In the genomic region with DNA sequence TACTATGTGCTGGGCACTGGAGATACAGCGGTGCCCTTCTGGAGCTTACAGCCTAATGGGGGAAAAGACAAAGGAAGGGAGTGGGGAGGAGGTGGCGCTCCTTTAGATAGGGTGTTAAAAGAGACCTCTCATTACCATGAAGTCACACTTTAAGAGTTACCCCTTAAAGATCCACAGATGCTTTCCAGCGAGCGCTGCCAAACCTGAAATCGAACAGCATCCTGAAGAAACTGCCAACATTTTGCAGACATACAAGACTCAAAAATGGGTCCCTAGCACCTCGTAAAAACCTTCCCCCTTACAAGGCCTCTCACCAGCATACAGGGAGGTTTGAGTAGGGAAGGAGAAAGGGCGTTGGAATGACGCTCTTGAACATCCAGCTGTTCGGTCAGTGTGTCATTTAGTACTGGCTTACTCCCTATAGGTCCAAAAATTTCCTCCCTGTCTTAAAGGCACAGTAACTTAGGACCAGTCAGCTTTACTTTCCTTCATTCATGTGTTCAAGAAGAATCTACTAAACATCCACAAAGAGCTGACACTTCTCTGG, we compare ENCODE assay signal across 16 cellular contexts. TPM values are rescaled to one million over a fixed set of nuclear protein-coding genes. Genes with fewer than 3 reads are reported as not detected.
DNase-seq lines count a peak whose midpoint lies in the region; ATAC-seq, FAIRE-seq and TF ChIP-seq lines count a peak whose summit lies in the region.
"Had no signal": no experiment of that assay in that cellular context is flagged by ENCODE, and none has a peak within 500 bp of the region (broad histone marks: within the 10 kb centered on the region; RNA-seq: fewer than 3 reads in every experiment).

No MANE protein-coding gene starts in this region.

- TF ChIP-seq CTCF in heart right ventricle (IDR thresholded peaks at IDR 0.05) = no peak

- peak overlapping the region in 5 of 10 donors; percentile 20 to 69 (median 51) for H3K27ac ChIP-seq in heart right ventricle
- H3K27ac ChIP-seq: BLaER1 treated with 17β-estradiol and CSF1 and Interleukin-3, amounts not matched to agents 10 nM and 100 nM; VCaP had no signal

- intact Hi-C loops in heart right ventricle (cut with DNase I) = loop anchor here in 1 of 10 donors (10.0 kb wide), 1 partner anchor 46 kb away; no protein-coding TSS in a partner anchor
- intact Hi-C loops in head of caudate nucleus (cut with DNase I) = no loop called here

- TF ChIP-seq POLR2A in GM12891 (IDR thresholded peaks at IDR 0.05; ENCODE audit: low read depth, low read length) = no peak

- no peak for FAIRE-seq in GM12891 (lab: Jason Lieb, UNC)
- FAIRE-seq: colon had no signal

- no peak overlapping the region for H3K9ac ChIP-seq in adipocyte (ENCODE audit: low read length)
- H3K9ac ChIP-seq: BLaER1 treated with 17β-estradiol and CSF1 and Interleukin-3, amounts not matched to agents 10 nM and 100 nM had no signal

- H3K4me3 ChIP-seq in adipocyte (ENCODE audit: low read length) (peak overlapping the region; percentile 39), heart right ventricle (no peak overlapping the region), skeletal muscle cell (ENCODE audit: low read depth, low read length) (no peak overlapping the region)
- H3K4me3 ChIP-seq: BLaER1 treated with 17β-estradiol and CSF1 and Interleukin-3, amounts not matched to agents 10 nM and 100 nM had no signal

- H3K9me3 ChIP-seq in adipocyte (ENCODE audit: control insufficient read depth, low read length) (no peaks in the 10 kb centered on the region), heart right ventricle (no peaks in the 10 kb centered on the region)
- H3K9me3 ChIP-seq: BLaER1 treated with 17β-estradiol and CSF1 and Interleukin-3, amounts not matched to agents 10 nM and 100 nM had no signal

- peak; percentile 50 to 83 (median 66) for ATAC-seq in heart right ventricle
- ATAC-seq: PC-3 had no signal

- DNase-seq in HCEC 1CT (peak; percentile 3), adipocyte (ENCODE audit: low read depth) (peak; percentile 28), heart right ventricle (peak in 1 of 2 donors; percentile 15), skeletal muscle cell (ENCODE audit: low read depth) (peak; percentile 51), GM12891 (ENCODE audit: insufficient read length, low spot score) (no peak), head of caudate nucleus (no peak), nucleus accumbens (lab: John Stamatoyannopoulos, UW) (no peak)
- DNase-seq: activated CD4-positive, alpha-beta memory T cell treated with anti-CD3 and anti-CD28 coated beads, Interleukin-2, amount 10 ng/mL, durations not matched to agents 7 days and 5 days; amygdala; NCI-H1694; NCI-H510A; PC-3; SW 1271 had no signal

- H3K36me3 ChIP-seq in adipocyte (ENCODE audit: control insufficient read depth, insufficient read depth, low read length, severe bottlenecking) (no peaks in the 10 kb centered on the region), heart right ventricle (no peaks in the 10 kb centered on the region)
- H3K36me3 ChIP-seq: BLaER1 treated with 17β-estradiol and CSF1 and Interleukin-3, amounts not matched to agents 10 nM and 100 nM had no signal

- peaks cover 5% of the 10 kb centered on the region for H3K27me3 ChIP-seq in adipocyte (replicated peaks; ENCODE audit: control insufficient read depth, insufficient read depth, low read length)
- H3K27me3 ChIP-seq in heart right ventricle = no peaks in the 10 kb centered on the region
- H3K27me3 ChIP-seq: BLaER1 treated with 17β-estradiol and CSF1 and Interleukin-3, amounts not matched to agents 10 nM and 100 nM had no signal

- H3K4me1 ChIP-seq in adipocyte (ENCODE audit: control insufficient read depth, insufficient read depth, low read length) = peaks cover 11% of the 10 kb centered on the region
- H3K4me1 ChIP-seq in heart right ventricle = peaks cover 0 to 4% (median 0%) of the 10 kb centered on the region in 9 donors

- 63% methylated on average over 9 of the region's 9 CpGs for WGBS in heart right ventricle, 2 donors

TF ChIP-seq in GM12891, 5 proteins besides CTCF, POLR2A, EP300 and RAD21:
- no peak for TF ChIP-seq SPI1 (IDR thresholded peaks at IDR 0.05; ENCODE audit: low read depth, low read length)
- TF ChIP-seq POU2F2 (IDR thresholded peaks at IDR 0.05; ENCODE audit: low read depth, low read length) = no peak
- TF ChIP-seq POLR2AphosphoS5 (IDR thresholded peaks at IDR 0.05; ENCODE audit: low read depth, low read length) = no peak
- TF ChIP-seq PAX5 (IDR thresholded peaks at IDR 0.05; ENCODE audit: insufficient read depth, low read length, severe bottlenecking) = no peak
- TF ChIP-seq TAF1 (IDR thresholded peaks at IDR 0.05; ENCODE audit: low read depth, low read length) = no peak

RNA-seq across cellular contexts. Expression of gene PGRMC1, which starts 45.3 kb away (rescaled TPM):
- total RNA-seq in heart right ventricle = 10 to 100 TPM; 11.5 to 22.8 (median 14.3) TPM
- polyA plus RNA-seq in heart right ventricle = 10 to 100 TPM; 28.4 to 33.1 TPM
- 18.5 TPM for polyA plus RNA-seq in GM12891 (2012; ENCODE audit: low read depth, missing spikeins)

Comparison
In these comparisons a context has a peak if more than half of its experiments do, and no peak if none do; other contexts are left out.
1. DNase-seq: peak in HCEC 1CT (single experiment), adipocyte (single experiment) and skeletal muscle cell (single experiment); none in GM12891 (single experiment), head of caudate nucleus (0 of 42) and nucleus accumbens (0 of 56).